ENCODE assay signal across 30 cellular contexts in genomic region chr5:54841481-54841880, GRCh38.
"Had no signal": no experiment of that assay in that cellular context is flagged by ENCODE, and none has a peak within 500 bp of the region (broad histone marks: within the 10 kb centered on the region; RNA-seq: fewer than 3 reads in every experiment).

No MANE protein-coding gene starts in this region.

- DNase-seq: activated B cell treated with CpG ODN at 0.5 μM for 24 hours; activated CD4-positive, alpha-beta memory T cell treated with anti-CD3 and anti-CD28 coated beads for 36 hours; activated CD4-positive, alpha-beta T cell treated with anti-CD3 and anti-CD28 coated beads for 4 hours; activated CD4-positive, alpha-beta T cell treated with anti-CD3 and anti-CD28 coated beads, Interleukin-2, amount 10 ng/mL, durations not matched to agents 24 days and 14 days; activated CD4-positive, alpha-beta T cell treated with anti-CD3 and anti-CD28 coated beads, Interleukin-2, amount 50 U/mL, for 1 hour; activated CD4-positive, alpha-beta T cell treated with anti-CD3 and anti-CD28 coated beads, Interleukin-2, amount 50 U/mL, for 4 hours; activated CD4-positive, CD25-positive, alpha-beta regulatory T cell treated with anti-CD3 and anti-CD28 coated beads, Interleukin-2, amount 50 U/mL, for 72 hours; activated CD8-positive, alpha-beta memory T cell treated with anti-CD3 and anti-CD28 coated beads, Interleukin-2, amount 10 ng/mL, durations not matched to agents 7 days and 5 days; activated CD8-positive, alpha-beta memory T cell treated with anti-CD3 and anti-CD28 coated beads, Interleukin-2, amount 50 U/mL, for 48 hours; activated CD8-positive, alpha-beta T cell treated with anti-CD3 and anti-CD28 coated beads for 36 hours; activated effector memory CD4-positive, alpha-beta T cell treated with Interleukin-2 at 50 U/mL for 16 hours; activated gamma-delta T cell; activated naive CD4-positive, alpha-beta T cell treated with anti-CD3 and anti-CD28 coated beads, Interleukin-2, amount 10 ng/mL, durations not matched to agents 7 days and 5 days; activated naive CD4-positive, alpha-beta T cell treated with Interleukin-2 at 50 U/mL for 16 hours; activated naive CD8-positive, alpha-beta T cell treated with anti-CD3 and anti-CD28 coated beads, Interleukin-2, amount 10 ng/mL, durations not matched to agents 7 days and 5 days; activated naive CD8-positive, alpha-beta T cell treated with anti-CD3 and anti-CD28 coated beads, Interleukin-2, amount 50 U/mL, for 24 hours; activated T-cell treated with anti-CD3 and anti-CD28 coated beads, Interleukin-2, amount 50 U/mL, for 24 hours; activated T-cell treated with anti-CD3 and anti-CD28 coated beads, Interleukin-2, amount 50 U/mL, for 48 hours; amygdala; anterior cingulate cortex; caudate nucleus; cerebellar nuclear complex; T-helper 1 cell; T-helper 2 cell; T-helper 9 cell had no signal

- H3K9me3 ChIP-seq: ascending aorta had no signal

- ATAC-seq: activated CD8-positive, alpha-beta memory T cell treated with anti-CD3 and anti-CD28 coated beads, Interleukin-2, amount 10 ng/mL, durations not matched to agents 7 days and 5 days; activated CD8-positive, alpha-beta T cell treated with anti-CD3 and anti-CD28 coated beads for 36 hours; activated naive CD8-positive, alpha-beta T cell treated with anti-CD3 and anti-CD28 coated beads, Interleukin-2, amount 50 U/mL, for 24 hours had no signal

- H3K4me3 ChIP-seq: ascending aorta, cardiac muscle cell had no signal

- H3K27ac ChIP-seq: ascending aorta, cardiac muscle cell, VCaP had no signal

- H3K27me3 ChIP-seq: ascending aorta, cardiac muscle cell had no signal

- H3K36me3 ChIP-seq: ascending aorta, cardiac muscle cell had no signal

- FAIRE-seq: bronchial epithelial cell, TTC549 had no signal
